Comparison of ENCODE assay signal across 31 cellular contexts in the genomic region with DNA sequence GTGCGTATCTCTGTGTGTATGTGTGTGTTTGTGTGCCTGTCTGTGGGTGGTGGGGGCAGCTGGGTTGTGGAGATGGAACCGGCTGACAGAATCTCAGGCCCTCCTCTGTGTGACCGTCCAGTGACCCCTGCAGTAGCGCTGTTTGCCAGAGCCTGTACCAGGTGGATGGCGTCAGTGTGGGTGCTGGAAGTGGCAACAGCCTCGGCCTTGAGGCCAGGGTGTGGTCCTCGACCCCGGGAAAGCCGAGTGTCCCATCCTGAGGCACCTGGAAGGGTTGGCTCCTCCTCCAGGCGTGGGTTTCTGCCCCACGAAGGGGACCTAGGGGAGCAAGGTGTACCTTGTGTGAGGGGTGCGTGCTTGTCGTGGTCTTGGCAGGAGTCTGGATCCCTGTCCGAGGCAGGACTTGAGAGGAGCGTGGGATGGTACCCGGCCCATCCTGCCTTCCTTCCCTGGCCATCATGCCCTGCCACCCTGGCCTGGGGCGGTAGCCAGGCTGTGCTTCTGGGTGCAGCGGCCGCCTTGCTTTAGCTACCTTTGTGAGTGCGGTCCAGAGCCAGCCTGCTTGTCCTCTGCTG. TPM values are rescaled to one million over a fixed set of nuclear protein-coding genes. Genes with fewer than 3 reads are reported as not detected.
"Had no signal": no experiment of that assay in that cellular context is flagged by ENCODE, and none has a peak within 500 bp of the region (broad histone marks: within the 10 kb centered on the region; RNA-seq: fewer than 3 reads in every experiment).

No MANE protein-coding gene starts in this region.

- H3K4me1 ChIP-seq: foreskin keratinocyte, parathyroid adenoma, psoas muscle, right atrium auricular region, suprapubic skin, tibial artery, upper lobe of right lung had no signal

- H3K9me3 ChIP-seq: heart right ventricle, psoas muscle, right atrium auricular region, stomach, suprapubic skin, tibial artery, upper lobe of right lung had no signal

- DNase-seq: activated CD4-positive, alpha-beta memory T cell treated with anti-CD3 and anti-CD28 coated beads for 36 hours; activated CD4-positive, alpha-beta T cell treated with anti-CD3 and anti-CD28 coated beads, Interleukin-2, amount 10 ng/mL, durations not matched to agents 24 days and 14 days; activated CD4-positive, CD25-positive, alpha-beta regulatory T cell treated with anti-CD3 and anti-CD28 coated beads, Interleukin-2, amount 50 U/mL, for 72 hours; activated CD8-positive, alpha-beta memory T cell treated with anti-CD3 and anti-CD28 coated beads, Interleukin-2, amount 50 U/mL, for 4 hours; activated gamma-delta T cell; activated naive CD4-positive, alpha-beta T cell treated with anti-CD3 and anti-CD28 coated beads, Interleukin-2, amount 10 ng/mL, durations not matched to agents 7 days and 5 days; activated naive CD8-positive, alpha-beta T cell treated with anti-CD3 and anti-CD28 coated beads, Interleukin-2, amount 10 ng/mL, durations not matched to agents 7 days and 5 days; activated T-cell treated with anti-CD3 and anti-CD28 coated beads, Interleukin-2, amount 50 U/mL, for 1 hour; brain microvascular endothelial cell; foreskin keratinocyte; left ventricle myocardium superior; mammary epithelial cell; naive B cell; nephron progenitor cell; psoas muscle; stimulated activated CD4-positive, alpha-beta T cell treated with anti-CD3 and anti-CD28 coated beads, Interleukin-15, amount 100 ng/mL, for 24 hours; stimulated activated CD4-positive, alpha-beta T cell treated with anti-CD3 and anti-CD28 coated beads, Interleukin-2, amount 100 ng/mL, for 24 hours; stimulated activated naive B cell treated with anti-CD40 and anti-IgM and Interleukin-4, amounts not matched to agents 10 μg/mL and 1 μg/mL and 100 μg/mL, for 72 hours; stomach; T-helper 9 cell; tibial artery; upper lobe of right lung had no signal

- H3K27me3 ChIP-seq: brain microvascular endothelial cell, foreskin keratinocyte, heart right ventricle, right atrium auricular region, stomach, suprapubic skin, tibial artery, upper lobe of right lung had no signal

- H3K4me3 ChIP-seq: heart right ventricle, psoas muscle, right atrium auricular region, stomach, suprapubic skin, tibial artery, upper lobe of right lung had no signal

- H3K27ac ChIP-seq: brain microvascular endothelial cell, foreskin keratinocyte, heart right ventricle, parathyroid adenoma, psoas muscle, right atrium auricular region, suprapubic skin, tibial artery, upper lobe of right lung had no signal

- ATAC-seq: foreskin keratinocyte; psoas muscle; stimulated activated naive B cell treated with anti-CD40 and anti-IgM and Interleukin-4, amounts not matched to agents 10 μg/mL and 1 μg/mL and 100 μg/mL, for 72 hours; upper lobe of right lung had no signal

- H3K9ac ChIP-seq: parathyroid adenoma had no signal

- H3K36me3 ChIP-seq: brain microvascular endothelial cell had no signal

RNA-seq across cellular contexts. Expression of a gene that starts 52.2 kb away (rescaled TPM):
- total RNA-seq: activated CD4-positive, alpha-beta memory T cell treated with anti-CD3 and anti-CD28 coated beads for 36 hours; activated CD4-positive, alpha-beta T cell treated with anti-CD3 and anti-CD28 coated beads, Interleukin-2, amount 10 ng/mL, durations not matched to agents 24 days and 14 days; activated CD8-positive, alpha-beta memory T cell treated with anti-CD3 and anti-CD28 coated beads for 36 hours; activated naive CD8-positive, alpha-beta T cell treated with anti-CD3 and anti-CD28 coated beads, Interleukin-2, amount 10 ng/mL, durations not matched to agents 7 days and 5 days; activated T-helper 1 cell treated with anti-CD3 and anti-CD28 coated beads, Interleukin-12 subunit alpha, Interleukin-12 subunit beta, Interleukin-2, Interleukin-4 antibody, amounts not matched to agents 30 ng/mL and 10 ng/mL and 1 ng/mL, durations not matched to agents 14 hours and 24 hours and 36 hours; endothelial cell of umbilical vein; glomerular endothelial cell; T-helper 1 cell treated with Interleukin-12 subunit alpha and Interleukin-12 subunit beta and Interleukin-4 antibody, amounts not matched to agents 30 ng/mL and 1 ng/mL, for 36 hours had no signal
- polyA plus RNA-seq: endothelial cell of umbilical vein had no signal
